Comparison of ENCODE assay signal across 9 cellular contexts in genomic region chr11:19723572-19724342, GRCh38. TPM values are rescaled to one million over a fixed set of nuclear protein-coding genes. Genes with fewer than 3 reads are reported as not detected.
DNase-seq lines count a peak whose midpoint lies in the region; ATAC-seq, FAIRE-seq and TF ChIP-seq lines count a peak whose summit lies in the region.
"Had no signal": no experiment of that assay in that cellular context is flagged by ENCODE, and none has a peak within 500 bp of the region (broad histone marks: within the 10 kb centered on the region; RNA-seq: fewer than 3 reads in every experiment).

No MANE protein-coding gene starts in this region.

- peak; percentile 90 for ATAC-seq in CD4-positive, alpha-beta T cell (ENCODE audit: poor library complexity)
- ATAC-seq in natural killer cell (peak; percentile 77 to 94 (median 91)), GM18517 (IDR thresholded peaks at IDR 0.05; ENCODE audit: unreplicated experiment) (no peak)

- no peak for TF ChIP-seq CTCF in CD4-positive, alpha-beta T cell (IDR thresholded peaks at IDR 0.05)
- TF ChIP-seq CTCF in natural killer cell (IDR thresholded peaks at IDR 0.05) = no peak

- intact Hi-C loops in CD4-positive, alpha-beta T cell (cut with DNase I, micrococcal nuclease) = no loop called here
- intact Hi-C loops in natural killer cell (cut with micrococcal nuclease) = no loop called here

- peak overlapping the region; percentile 57 for H3K4me3 Mint-ChIP-seq in CD4-positive, alpha-beta T cell
- peak overlapping the region; percentile 42 for H3K4me3 Mint-ChIP-seq in natural killer cell

- H3K9me3 ChIP-seq in CD4-positive, alpha-beta T cell (ENCODE audit: control insufficient read depth, low read length) = no peaks in the 10 kb centered on the region

- H3K36me3 Mint-ChIP-seq in CD4-positive, alpha-beta T cell (ENCODE audit: low read depth) = no peaks in the 10 kb centered on the region
- no peaks in the 10 kb centered on the region for H3K36me3 Mint-ChIP-seq in natural killer cell

- H3K27ac ChIP-seq in CD4-positive, alpha-beta T cell (ENCODE audit: low read depth, low read length) = no peak overlapping the region
- peak overlapping the region; percentile 43 for H3K27ac ChIP-seq in cingulate gyrus (ENCODE audit: low read depth, low read length)
- H3K27ac ChIP-seq: parathyroid adenoma had no signal

- DNase-seq in CD4-positive, alpha-beta T cell = peak in 9 of 10 experiments; percentile 18 to 47 (median 33)
- DNase-seq in T-helper 9 cell (peak; percentile 23), natural killer cell (peak; percentile 29), H54 (ENCODE audit: insufficient read length, low spot score) (no peak), erythroblast (lab: John Stamatoyannopoulos, UW) (no peak), NCI-H1417 treated with DMSO at 0.1 percent for 48 hours (lab: John Stamatoyannopoulos, UW) (no peak)

- no peaks in the 10 kb centered on the region for H3K9me3 Mint-ChIP-seq in CD4-positive, alpha-beta T cell
- H3K9me3 Mint-ChIP-seq in natural killer cell = no peaks in the 10 kb centered on the region

- no peak for FAIRE-seq in H54 (lab: Jason Lieb, UNC)

- CTCF ChIA-PET in CD4-positive, alpha-beta T cell (lab: Charles Lee) = no interaction called here

- no peaks in the 10 kb centered on the region for H3K27me3 ChIP-seq in CD4-positive, alpha-beta T cell (ENCODE audit: control insufficient read depth, insufficient read depth, low read length)

- peaks cover 29% of the 10 kb centered on the region for H3K4me1 Mint-ChIP-seq in CD4-positive, alpha-beta T cell (ENCODE audit: low read depth)
- H3K4me1 Mint-ChIP-seq in natural killer cell = peaks cover 23 to 24% of the 10 kb centered on the region in 2 donors

- peak overlapping the region; percentile 91 for H3K27ac Mint-ChIP-seq in CD4-positive, alpha-beta T cell
- peak overlapping the region; percentile 82 to 88 for H3K27ac Mint-ChIP-seq in natural killer cell

- peaks cover under 1% of the 10 kb centered on the region for H3K27me3 Mint-ChIP-seq in CD4-positive, alpha-beta T cell
- peaks cover 0 to 9% of the 10 kb centered on the region in 2 donors for H3K27me3 Mint-ChIP-seq in natural killer cell (ENCODE audit: low read depth in 2 of 2)

- POLR2A ChIA-PET in CD4-positive, alpha-beta T cell (lab: Charles Lee) = interaction anchor here (0.6 to 3.9 kb wide), 3 partner anchors 11 to 148 kb away, joined by 3 to 24 read pairs (median 4); partner anchors contain the start of gene NAV2

- TF ChIP-seq POLR2A in H54 (IDR thresholded peaks at IDR 0.05; ENCODE audit: low read depth, low read length) (no peak), erythroblast (IDR thresholded peaks at IDR 0.05; ENCODE audit: low read length) (no peak)

RNA-seq across cellular contexts. Expression of gene NAV2, which starts 11.1 kb away (rescaled TPM):
- total RNA-seq in CD4-positive, alpha-beta T cell = under 1 TPM; 0.55 to 0.64 TPM
- 1 to 10 TPM in 1 of 3 donors, under 1 TPM in 2; 0.14 to 1.6 (median 0.43) TPM for total RNA-seq in natural killer cell

Comparison
In these comparisons a context has a peak if more than half of its experiments do, and no peak if none do; other contexts are left out.
1. DNase-seq: peak in CD4-positive, alpha-beta T cell (9 of 10), T-helper 9 cell (single experiment) and natural killer cell (single experiment); none in H54 (single experiment), erythroblast (0 of 2) and NCI-H1417 treated with DMSO at 0.1 percent for 48 hours (single experiment).